ENCODE assay signal across 9 cellular contexts in the genomic region with DNA sequence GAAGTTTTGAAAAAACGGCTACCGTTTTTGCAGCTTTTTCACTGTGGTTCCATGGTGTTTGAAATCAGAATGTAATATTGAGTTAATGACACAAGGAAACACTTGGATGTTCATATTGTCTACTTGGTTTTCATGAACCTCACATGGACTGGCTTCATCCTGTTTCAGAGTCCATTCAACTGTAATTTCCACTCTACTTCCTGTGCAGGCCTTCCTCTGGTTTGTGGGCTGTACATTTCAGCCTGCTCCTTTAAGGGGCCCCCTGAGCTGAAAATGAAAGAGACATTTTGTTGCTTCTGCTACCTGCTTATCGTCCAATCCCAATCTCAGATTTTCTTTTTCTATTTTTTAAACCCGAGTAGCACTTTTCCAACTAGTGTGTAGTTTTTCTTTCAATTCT. TPM values are rescaled to one million over a fixed set of nuclear protein-coding genes. Genes with fewer than 3 reads are reported as not detected.
DNase-seq lines count a peak whose midpoint lies in the region; ATAC-seq, FAIRE-seq and TF ChIP-seq lines count a peak whose summit lies in the region.
"Had no signal": no experiment of that assay in that cellular context is flagged by ENCODE, and none has a peak within 500 bp of the region (broad histone marks: within the 10 kb centered on the region; RNA-seq: fewer than 3 reads in every experiment).

No MANE protein-coding gene starts in this region.

- POLR2A ChIA-PET in HepG2 (lab: Yijun Ruan, JAX): no interaction called here

- in situ Hi-C loops in HepG2 (cut with HindIII; ENCODE audit: extremely low pct_ligation_motif_present, low pct_unique_long_range_greater_than_20kb): no loop called here

- H3F3A ChIP-seq in Loucy (ENCODE audit: low read depth): peaks cover 7% of the 10 kb centered on the region

- peaks cover 45% of the 10 kb centered on the region for H3K4me1 ChIP-seq in Loucy (ENCODE audit: insufficient read depth, low read length, poor library complexity, severe bottlenecking)
- H3K4me1 ChIP-seq in HepG2 (ENCODE audit: insufficient read depth, low read length): no peaks in the 10 kb centered on the region

- H2AFZ ChIP-seq in Loucy (ENCODE audit: low read length) (no peak overlapping the region), HepG2 (ENCODE audit: low read length) (no peak overlapping the region)

- DNase-seq in HepG2 (ENCODE audit: low spot score) (no peak), NCI-H187 (lab: John Stamatoyannopoulos, UW) (no peak)
- no peak for DNase-seq in stimulated activated CD4-positive, alpha-beta T cell treated with anti-CD3 and anti-CD28 coated beads, Interleukin-4, amount 100 ng/mL, for 4 hours
- no peak for DNase-seq in activated effector memory CD4-positive, alpha-beta T cell treated with anti-CD3 and anti-CD28 coated beads, Interleukin-2, amount 50 U/mL, for 16 hours
- DNase-seq in stimulated activated CD4-positive, alpha-beta T cell treated with anti-CD3 and anti-CD28 coated beads, Interleukin-15, amount 100 ng/mL, for 24 hours: no peak
- DNase-seq: activated T-cell treated with anti-CD3 and anti-CD28 coated beads, Interleukin-2, amount 50 U/mL, for 1 hour had no signal

- TF ChIP-seq CTCF in Loucy (conservative IDR thresholded peaks at IDR 0.05; ENCODE audit: low read length) (no peak), HepG2 (CRISPR knock-in tag; IDR thresholded peaks at IDR 0.05) (no peak)

- H3K79me2 ChIP-seq in Loucy (ENCODE audit: insufficient read depth, low read length): no peaks in the 10 kb centered on the region
- no peaks in the 10 kb centered on the region for H3K79me2 ChIP-seq in HepG2 (ENCODE audit: insufficient read depth, low read length)

- BruUV-seq in HepG2 (replicated peaks; lab: Mats Ljungman, UMichigan): no TSS peak

- H3K27me3 ChIP-seq in Loucy (ENCODE audit: insufficient read depth, low read length, poor library complexity, severe bottlenecking): no peaks in the 10 kb centered on the region
- no peaks in the 10 kb centered on the region; a peak in 1 of 5 replicates for H3K27me3 ChIP-seq in HepG2 (ENCODE audit: control insufficient read depth in 1 of 2, insufficient read depth in 2 of 2, low read length in 2 of 2)

- TF ChIP-seq EP300 in HepG2 (IDR thresholded peaks at IDR 0.05; ENCODE audit: low read depth in 2 of 2, low read length in 2 of 2) (no peak), HepG2 (CRISPR knock-in tag; IDR thresholded peaks at IDR 0.05; ENCODE audit: borderline replicate concordance) (no peak)

- 2% methylated on average over 4 of the region's 4 CpGs for WGBS in HepG2 (ENCODE audit: low lambda C conversion rate)

- H3K9ac ChIP-seq in Loucy (ENCODE audit: low read depth, low read length, poor library complexity, severe bottlenecking) (peak overlapping the region; percentile 62), HepG2 (ENCODE audit: insufficient read depth, low read depth, low read length) (no peak overlapping the region)

- no peak for FAIRE-seq in HepG2 (lab: Jason Lieb, UNC)

- peak overlapping the region; percentile 87 for H3K4me2 ChIP-seq in Loucy (ENCODE audit: low read depth, low read length, poor library complexity, severe bottlenecking)
- no peak overlapping the region for H3K4me2 ChIP-seq in HepG2 (ENCODE audit: low read depth, low read length)

- no peak for TF ChIP-seq POLR2A in HepG2 (IDR thresholded peaks at IDR 0.05; ENCODE audit: insufficient read depth in 1 of 2, low read depth in 2 of 2, low read length in 2 of 2)

- TF ChIP-seq RAD21 in HepG2 (CRISPR knock-in tag; IDR thresholded peaks at IDR 0.05): no peak

- H3K9me3 ChIP-seq in Loucy (ENCODE audit: insufficient read depth, low read depth, low read length) (no peaks in the 10 kb centered on the region), HepG2 (ENCODE audit: low read length) (no peaks in the 10 kb centered on the region)

- no peaks in the 10 kb centered on the region for H3K36me3 ChIP-seq in Loucy (ENCODE audit: insufficient read depth, low read length)
- H3K36me3 ChIP-seq in HepG2 (replicated peaks in 1 of 2; ENCODE audit: control insufficient read depth in 1 of 2, insufficient read depth in 2 of 2, low read length in 2 of 2): no peaks in the 10 kb centered on the region

- CTCF ChIA-PET in HepG2 (lab: Yijun Ruan, JAX; ENCODE audit: low intra/inter-chr PET ratio, low total read pairs): no interaction called here

- H3K9me2 ChIP-seq in Loucy (replicated peaks; ENCODE audit: low read depth, low read length): no peaks in the 10 kb centered on the region

- H3K4me3 ChIP-seq in Loucy (ENCODE audit: low read length, poor library complexity, severe bottlenecking) (peak overlapping the region; percentile 67), HepG2 (replicated peaks in 1 of 3; ENCODE audit: insufficient read depth in 1 of 3, low read depth in 2 of 3, low read length in 3 of 3) (no peak overlapping the region)

- no peaks in the 10 kb centered on the region for H4K20me1 ChIP-seq in Loucy (ENCODE audit: insufficient read depth, low read length, poor library complexity, severe bottlenecking)
- no peaks in the 10 kb centered on the region for H4K20me1 ChIP-seq in HepG2 (ENCODE audit: insufficient read depth, low read length)

- peak; percentile 80 for ATAC-seq in GM18502 (IDR thresholded peaks at IDR 0.05; ENCODE audit: poor library complexity, unreplicated experiment)
- peak; percentile 89 for ATAC-seq in GM21723 (IDR thresholded peaks at IDR 0.05; ENCODE audit: unreplicated experiment)
- no peak for ATAC-seq in HepG2

- intact Hi-C loops in HepG2 (cut with micrococcal nuclease; ENCODE audit: unreplicated experiment): no loop called here

- H3K27ac ChIP-seq in HepG2 (ENCODE audit: extremely low read length, insufficient read depth, low read length): no peak overlapping the region

RNA-seq across cellular contexts. Expression of gene CDKN2B, which starts 41.8 kb away (rescaled TPM):
- 0.83 and 1.4 TPM in 2 replicates for total RNA-seq in HepG2 (2016; rRNA removed; fragmentation: Illumina TruSeq; extraction: Trizol)
- total RNA-seq in HepG2 (2016; cell fraction: cytosol; rRNA removed; fragmentation: Illumina TruSeq; extraction: Trizol; ENCODE audit: low read depth): 0.09 and 0.20 TPM in 2 replicates
- 0.73 and 1.3 TPM in 2 replicates for total RNA-seq in HepG2 (2016; cell fraction: insoluble cytoplasmic fraction; rRNA removed; fragmentation: Illumina TruSeq; extraction: Trizol)
- 0.41 and 0.46 TPM in 2 replicates for total RNA-seq in HepG2 (2016; cell fraction: membrane; rRNA removed; fragmentation: Illumina TruSeq; extraction: Trizol)
- 0.69 and 0.90 TPM in 2 replicates for total RNA-seq in HepG2 (2016; cell fraction: nucleus; rRNA removed; fragmentation: Illumina TruSeq; extraction: Trizol)
- 1.5 and 2.3 TPM in 2 replicates for polyA plus RNA-seq in HepG2 (2011; rRNA removed)
- 1.4 and 1.7 TPM in 2 replicates for polyA plus RNA-seq in HepG2 (2011; cell fraction: cytosol; rRNA removed)
- polyA plus RNA-seq in HepG2 (2011; cell fraction: nucleus; rRNA removed): 5.9 and 8.6 TPM in 2 replicates
- 0.48 and 1.5 TPM in 2 replicates for polyA plus RNA-seq in HepG2 (2012)
- polyA plus RNA-seq in HepG2 (2016; cell fraction: cytosol; fragmentation: Illumina TruSeq; extraction: Trizol; ENCODE audit: low read depth): 0.10 and 0.12 TPM in 2 replicates
- polyA plus RNA-seq in HepG2 (2016; cell fraction: insoluble cytoplasmic fraction; fragmentation: Illumina TruSeq; extraction: Trizol; ENCODE audit: low read depth): 1.1 and 1.4 TPM in 2 replicates
- polyA plus RNA-seq in HepG2 (2016; cell fraction: membrane; fragmentation: Illumina TruSeq; extraction: Trizol; ENCODE audit: low read depth): 0.26 and 0.31 TPM in 2 replicates
- 3.1 and 3.7 TPM in 2 replicates for polyA plus RNA-seq in HepG2 (2016; cell fraction: nucleus; fragmentation: Illumina TruSeq; extraction: Trizol; ENCODE audit: insufficient read depth, low read depth)
- polyA minus RNA-seq in HepG2 (2011; rRNA and poly(A)+ RNA removed; ENCODE audit: low replicate concordance): 0.54 and 6.2 TPM in 2 replicates
- 0.40 and 1.1 TPM in 2 replicates for polyA minus RNA-seq in HepG2 (2011; cell fraction: cytosol; rRNA and poly(A)+ RNA removed)
- 2.4 and 3.4 TPM in 2 replicates for polyA minus RNA-seq in HepG2 (2011; cell fraction: nucleus; rRNA and poly(A)+ RNA removed)

RNA-seq across cellular contexts. Expression of gene CDKN2B-AS1, which starts 56.3 kb away (rescaled TPM):
- 0.64 and 0.77 TPM in 2 replicates for total RNA-seq in HepG2 (2016; rRNA removed; fragmentation: Illumina TruSeq; extraction: Trizol)
- 0.35 TPM in 1 of 2 replicates, not detected in the other for total RNA-seq in HepG2 (2016; cell fraction: cytosol; rRNA removed; fragmentation: Illumina TruSeq; extraction: Trizol; ENCODE audit: low read depth)
- 0.31 and 0.78 TPM in 2 replicates for total RNA-seq in HepG2 (2016; cell fraction: insoluble cytoplasmic fraction; rRNA removed; fragmentation: Illumina TruSeq; extraction: Trizol)
- 0.31 and 0.76 TPM in 2 replicates for total RNA-seq in HepG2 (2016; cell fraction: membrane; rRNA removed; fragmentation: Illumina TruSeq; extraction: Trizol)
- 1.1 TPM in 1 of 2 replicates, not detected in the other for total RNA-seq in HepG2 (2016; cell fraction: nucleus; rRNA removed; fragmentation: Illumina TruSeq; extraction: Trizol)
- 1.8 and 2.3 TPM in 2 replicates for polyA plus RNA-seq in HepG2 (2011; rRNA removed)
- polyA plus RNA-seq in HepG2 (2011; cell fraction: cytosol; rRNA removed): 0.78 and 1.1 TPM in 2 replicates
- 1.3 and 1.6 TPM in 2 replicates for polyA plus RNA-seq in HepG2 (2011; cell fraction: nucleus; rRNA removed)
- polyA plus RNA-seq in HepG2 (2012): 0.27 TPM in 1 of 2 replicates, not detected in the other
- polyA plus RNA-seq in HepG2 (2016; cell fraction: cytosol; fragmentation: Illumina TruSeq; extraction: Trizol; ENCODE audit: low read depth): 0.35 and 0.36 TPM in 2 replicates
- 0.41 and 0.54 TPM in 2 replicates for polyA plus RNA-seq in HepG2 (2016; cell fraction: insoluble cytoplasmic fraction; fragmentation: Illumina TruSeq; extraction: Trizol; ENCODE audit: low read depth)
- 0.39 and 0.51 TPM in 2 replicates for polyA plus RNA-seq in HepG2 (2016; cell fraction: membrane; fragmentation: Illumina TruSeq; extraction: Trizol; ENCODE audit: low read depth)
- polyA plus RNA-seq in HepG2 (2016; cell fraction: nucleus; fragmentation: Illumina TruSeq; extraction: Trizol; ENCODE audit: insufficient read depth, low read depth): 0.47 and 1.1 TPM in 2 replicates
- 12.7 TPM in 1 of 2 replicates, not detected in the other for polyA minus RNA-seq in HepG2 (2011; rRNA and poly(A)+ RNA removed; ENCODE audit: low replicate concordance)
- not detected in 2 replicates for polyA minus RNA-seq in HepG2 (2011; cell fraction: cytosol; rRNA and poly(A)+ RNA removed)
- polyA minus RNA-seq in HepG2 (2011; cell fraction: nucleus; rRNA and poly(A)+ RNA removed): 2.1 and 2.7 TPM in 2 replicates

RNA-seq across cellular contexts. Expression of gene CDKN2A, which starts 56.7 kb away (rescaled TPM):
- total RNA-seq in HepG2 (2016; rRNA removed; fragmentation: Illumina TruSeq; extraction: Trizol): 4.2 TPM in 2 replicates
- total RNA-seq in HepG2 (2016; cell fraction: cytosol; rRNA removed; fragmentation: Illumina TruSeq; extraction: Trizol; ENCODE audit: low read depth): 1.9 and 3.2 TPM in 2 replicates
- total RNA-seq in HepG2 (2016; cell fraction: insoluble cytoplasmic fraction; rRNA removed; fragmentation: Illumina TruSeq; extraction: Trizol): 4.0 and 4.4 TPM in 2 replicates
- 3.2 and 4.1 TPM in 2 replicates for total RNA-seq in HepG2 (2016; cell fraction: membrane; rRNA removed; fragmentation: Illumina TruSeq; extraction: Trizol)
- 1.3 and 1.7 TPM in 2 replicates for total RNA-seq in HepG2 (2016; cell fraction: nucleus; rRNA removed; fragmentation: Illumina TruSeq; extraction: Trizol)
- polyA plus RNA-seq in HepG2 (2011; rRNA removed): 4.8 and 7.4 TPM in 2 replicates
- polyA plus RNA-seq in HepG2 (2011; cell fraction: cytosol; rRNA removed): 6.0 and 6.8 TPM in 2 replicates
- 4.8 and 7.1 TPM in 2 replicates for polyA plus RNA-seq in HepG2 (2011; cell fraction: nucleus; rRNA removed)
- polyA plus RNA-seq in HepG2 (2012): 1.3 and 2.3 TPM in 2 replicates
- polyA plus RNA-seq in HepG2 (2016; cell fraction: cytosol; fragmentation: Illumina TruSeq; extraction: Trizol; ENCODE audit: low read depth): 2.5 and 3.2 TPM in 2 replicates
- 5.0 and 6.3 TPM in 2 replicates for polyA plus RNA-seq in HepG2 (2016; cell fraction: insoluble cytoplasmic fraction; fragmentation: Illumina TruSeq; extraction: Trizol; ENCODE audit: low read depth)
- 3.5 and 3.6 TPM in 2 replicates for polyA plus RNA-seq in HepG2 (2016; cell fraction: membrane; fragmentation: Illumina TruSeq; extraction: Trizol; ENCODE audit: low read depth)
- polyA plus RNA-seq in HepG2 (2016; cell fraction: nucleus; fragmentation: Illumina TruSeq; extraction: Trizol; ENCODE audit: insufficient read depth, low read depth): 4.3 and 4.4 TPM in 2 replicates
- polyA minus RNA-seq in HepG2 (2011; rRNA and poly(A)+ RNA removed; ENCODE audit: low replicate concordance): 3.3 and 67.7 TPM in 2 replicates
- polyA minus RNA-seq in HepG2 (2011; cell fraction: cytosol; rRNA and poly(A)+ RNA removed): 3.8 and 4.1 TPM in 2 replicates
- 3.2 and 3.9 TPM in 2 replicates for polyA minus RNA-seq in HepG2 (2011; cell fraction: nucleus; rRNA and poly(A)+ RNA removed)
